25 cellular contexts compared by ENCODE assay signal in the genomic region with DNA sequence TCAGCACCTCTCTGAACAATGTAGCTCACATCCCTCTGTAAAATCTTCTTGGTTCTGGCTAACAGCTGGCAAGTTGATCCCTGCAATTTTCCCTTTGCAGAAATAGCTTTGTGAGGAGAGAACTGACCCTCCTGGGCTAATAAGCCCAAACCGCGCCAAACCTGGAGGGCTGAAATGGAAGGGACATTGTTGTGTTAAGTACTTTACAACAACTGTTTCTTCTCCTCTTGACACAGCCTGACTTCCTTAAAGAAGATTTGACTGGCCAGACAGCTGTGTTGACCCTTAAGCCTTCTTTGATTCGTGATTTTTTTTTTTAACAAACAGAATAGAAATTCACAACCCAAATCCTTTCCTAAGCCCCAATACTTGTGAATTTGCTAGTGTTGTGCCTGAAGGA. TPM values are rescaled to one million over a fixed set of nuclear protein-coding genes. Genes with fewer than 3 reads are reported as not detected.
"Had no signal": no experiment of that assay in that cellular context is flagged by ENCODE, and none has a peak within 500 bp of the region (broad histone marks: within the 10 kb centered on the region; RNA-seq: fewer than 3 reads in every experiment).

No MANE protein-coding gene starts in this region.

- H3K36me3 Mint-ChIP-seq: activated naive CD4-positive, alpha-beta T cell treated with anti-CD3 and anti-CD28 coated beads, Interleukin-2, amount 50 U/mL, for 24 hours; naive thymus-derived CD4-positive, alpha-beta T cell; stimulated activated memory B cell treated with anti-CD40 and anti-IgM and Interleukin-4, amounts not matched to agents 10 μg/mL and 1 μg/mL and 100 μg/mL, for 72 hours had no signal

- ATAC-seq: activated CD4-positive, CD25-positive, alpha-beta regulatory T cell treated with anti-CD3 and anti-CD28 coated beads, Interleukin-2, amount 50 U/mL, for 24 hours; activated T-cell treated with anti-CD3 and anti-CD28 coated beads, Interleukin-2, amount 50 U/mL, for 72 hours; gastroesophageal sphincter; heart right ventricle; left cardiac atrium; naive thymus-derived CD4-positive, alpha-beta T cell; psoas muscle; right lobe of liver; stimulated activated memory B cell treated with anti-CD40 and anti-IgM and Interleukin-4, amounts not matched to agents 10 μg/mL and 1 μg/mL and 100 μg/mL, for 72 hours had no signal

- H3K4me3 Mint-ChIP-seq: activated naive CD4-positive, alpha-beta T cell treated with anti-CD3 and anti-CD28 coated beads, Interleukin-2, amount 50 U/mL, for 24 hours; activated T-cell treated with anti-CD3 and anti-CD28 coated beads, Interleukin-2, amount 50 U/mL, for 72 hours; naive thymus-derived CD4-positive, alpha-beta T cell; stimulated activated memory B cell treated with anti-CD40 and anti-IgM and Interleukin-4, amounts not matched to agents 10 μg/mL and 1 μg/mL and 100 μg/mL, for 72 hours had no signal

- H3K27ac Mint-ChIP-seq: activated naive CD4-positive, alpha-beta T cell treated with anti-CD3 and anti-CD28 coated beads, Interleukin-2, amount 50 U/mL, for 24 hours; activated T-cell treated with anti-CD3 and anti-CD28 coated beads, Interleukin-2, amount 50 U/mL, for 72 hours; naive thymus-derived CD4-positive, alpha-beta T cell; stimulated activated memory B cell treated with anti-CD40 and anti-IgM and Interleukin-4, amounts not matched to agents 10 μg/mL and 1 μg/mL and 100 μg/mL, for 72 hours had no signal

- DNase-seq: activated CD4-positive, alpha-beta T cell treated with anti-CD3 and anti-CD28 coated beads, Interleukin-2, amount 50 U/mL, for 1 hour; activated CD8-positive, alpha-beta memory T cell treated with anti-CD3 and anti-CD28 coated beads for 24 hours; activated CD8-positive, alpha-beta memory T cell treated with anti-CD3 and anti-CD28 coated beads, Interleukin-2, amount 50 U/mL, for 48 hours; activated gamma-delta T cell; activated T-cell treated with anti-CD3 and anti-CD28 coated beads, Interleukin-2, amount 50 U/mL, for 72 hours; cerebellar nuclear complex; cortex of kidney; effector CD8-positive, alpha-beta T cell; heart right ventricle; left cardiac atrium; mesenchymal stem cell; naive thymus-derived CD4-positive, alpha-beta T cell; ovary; psoas muscle; right lobe of liver; stimulated activated CD4-positive, alpha-beta T cell treated with anti-CD3 and anti-CD28 coated beads, Interleukin-4, amount 100 ng/mL, for 4 hours; T-helper 9 cell; testis; upper lobe of left lung had no signal

- H3K9me3 Mint-ChIP-seq: activated naive CD4-positive, alpha-beta T cell treated with anti-CD3 and anti-CD28 coated beads, Interleukin-2, amount 50 U/mL, for 24 hours; activated T-cell treated with anti-CD3 and anti-CD28 coated beads, Interleukin-2, amount 50 U/mL, for 72 hours; stimulated activated memory B cell treated with anti-CD40 and anti-IgM and Interleukin-4, amounts not matched to agents 10 μg/mL and 1 μg/mL and 100 μg/mL, for 72 hours had no signal

RNA-seq across cellular contexts. Expression of a gene that starts 5.7 kb away (rescaled TPM):
- polyA plus RNA-seq: endothelial cell of umbilical vein; naive thymus-derived CD4-positive, alpha-beta T cell; smooth muscle cell had no signal
